In genomic region chr19:9453953-9454352, GRCh38 we compare ENCODE assay signal across 33 cellular contexts. TPM values are rescaled to one million over a fixed set of nuclear protein-coding genes. Genes with fewer than 3 reads are reported as not detected.
"Had no signal": no experiment of that assay in that cellular context is flagged by ENCODE, and none has a peak within 500 bp of the region (broad histone marks: within the 10 kb centered on the region; RNA-seq: fewer than 3 reads in every experiment).

No MANE protein-coding gene starts in this region.

- H3K4me3 ChIP-seq: PC-9, SJSA1 had no signal

- H3K4me1 ChIP-seq: SJSA1 had no signal

- DNase-seq: Karpas-422, MM.1S, MV-4-11, NCI-H1092, NCI-H1105, NCI-H1417 treated with DMSO at 0.1 percent for 48 hours, NCI-H1436 treated with DMSO at 0.1 percent for 48 hours, NCI-H1694 treated with DMSO at 0.1 percent for 48 hours, NCI-H187 treated with DMSO at 0.1 percent for 48 hours, NCI-H2029, NCI-H2081, NCI-H2171 treated with DMSO at 0.1 percent for 48 hours, NCI-H2227 treated with DMSO at 0.1 percent for 48 hours, NCI-H345, NCI-H446, NCI-H510A treated with DMSO at 0.1 percent for 48 hours, NCI-H524 treated with DMSO at 0.1 percent for 48 hours, NCI-H69, NCI-H748 treated with DMSO at 0.1 percent for 48 hours, NCI-H82, PC-9, Right ventricle myocardium superior, RPMI8226, SHP77 treated with DMSO at 0.1 percent for 48 hours, SK-N-SH, SW 1271 had no signal

- H3K36me3 ChIP-seq: SJSA1 had no signal

- H3K9ac ChIP-seq: KMS-11, SK-N-SH had no signal

- ATAC-seq: Panc1 had no signal

- H3K27ac ChIP-seq: KMS-11, PC-9, SJSA1 had no signal

- H3K27me3 ChIP-seq: SJSA1 had no signal

RNA-seq across cellular contexts. Expression of gene ZNF560, which starts 44.5 kb away (rescaled TPM):
- total RNA-seq: LHCN-M2, MCF 10A, NCI-H460, OCI-LY7, Right ventricle myocardium superior, SJSA1 had no signal
